In genomic region chr6:90251295-90251992, GRCh38 we compare ENCODE assay signal across 7 cellular contexts.
DNase-seq lines count a peak whose midpoint lies in the region; ATAC-seq and TF ChIP-seq lines count a peak whose summit lies in the region.

No MANE protein-coding gene starts in this region.

- H3K4me3 Mint-ChIP-seq in nephron progenitor cell: no peak overlapping the region

- peak; percentile 89 for ATAC-seq in GM18861 (IDR thresholded peaks at IDR 0.05; ENCODE audit: unreplicated experiment)
- ATAC-seq in GM21447 (IDR thresholded peaks at IDR 0.05; ENCODE audit: unreplicated experiment): peak; percentile 92
- ATAC-seq in HG03354 (IDR thresholded peaks at IDR 0.05; ENCODE audit: poor library complexity, severe bottlenecking, unreplicated experiment): peak; percentile 95

- H3K9me3 Mint-ChIP-seq in nephron progenitor cell: peaks cover 7% of the 10 kb centered on the region

- no peak overlapping the region for H3K4me3 ChIP-seq in fibroblast of mammary gland (ENCODE audit: control insufficient read depth, low read depth, low read length)

- no peak overlapping the region for H3K27ac Mint-ChIP-seq in nephron progenitor cell

- H3K27me3 Mint-ChIP-seq in nephron progenitor cell (ENCODE audit: low read depth, poor library complexity): no peaks in the 10 kb centered on the region

- H3K36me3 Mint-ChIP-seq in nephron progenitor cell (ENCODE audit: low read depth): peaks cover 23% of the 10 kb centered on the region

- H3K4me1 Mint-ChIP-seq in nephron progenitor cell: peaks cover 5% of the 10 kb centered on the region

- DNase-seq in fibroblast of mammary gland (ENCODE audit: low read depth) (peak; percentile 17), nephron progenitor cell (no peak), NCI-H1436 treated with DMSO at 0.1 percent for 48 hours (lab: John Stamatoyannopoulos, UW) (no peak), hypothalamus (lab: John Stamatoyannopoulos, UW) (no peak)

- TF ChIP-seq CTCF in fibroblast of mammary gland (conservative IDR thresholded peaks at IDR 0.05; ENCODE audit: control insufficient read depth, insufficient read depth, low read depth, low read length) (no peak), nephron progenitor cell (IDR thresholded peaks at IDR 0.05) (no peak)
